In genomic region chr17:64156670-64157069, GRCh38 we compare ENCODE assay signal across 14 cellular contexts. TPM values are rescaled to one million over a fixed set of nuclear protein-coding genes. Genes with fewer than 3 reads are reported as not detected.
DNase-seq lines count a peak whose midpoint lies in the region; ATAC-seq and TF ChIP-seq lines count a peak whose summit lies in the region.
"Had no signal": no experiment of that assay in that cellular context is flagged by ENCODE, and none has a peak within 500 bp of the region (broad histone marks: within the 10 kb centered on the region; RNA-seq: fewer than 3 reads in every experiment).

No MANE protein-coding gene starts in this region.

- H3K4me1 Mint-ChIP-seq in natural killer cell: no peaks in the 10 kb centered on the region
- H3K4me1 Mint-ChIP-seq: B cell had no signal

- no peak for TF ChIP-seq EP300 in esophagus muscularis mucosa (IDR thresholded peaks at IDR 0.05)
- TF ChIP-seq EP300 in stomach (IDR thresholded peaks at IDR 0.05): no peak

- intact Hi-C loops in esophagus muscularis mucosa (cut with DNase I): no loop called here
- intact Hi-C loops in stomach (cut with DNase I; ENCODE audit: low total_unique reads): loop anchor here (10.0 kb wide), 1 partner anchor 108 kb away; the partner anchor contains the start of gene TEX2
- intact Hi-C loops in natural killer cell (cut with micrococcal nuclease): no loop called here

- no peaks in the 10 kb centered on the region for H3K27me3 Mint-ChIP-seq in natural killer cell (ENCODE audit: low read depth in 2 of 2)
- H3K27me3 Mint-ChIP-seq: B cell had no signal

- H3K27me3 ChIP-seq in esophagus muscularis mucosa: no peaks in the 10 kb centered on the region
- no peaks in the 10 kb centered on the region for H3K27me3 ChIP-seq in stomach

- no peak for TF ChIP-seq CTCF in esophagus muscularis mucosa (IDR thresholded peaks at IDR 0.05)
- no peak for TF ChIP-seq CTCF in stomach (IDR thresholded peaks at IDR 0.05)
- TF ChIP-seq CTCF in natural killer cell (IDR thresholded peaks at IDR 0.05): no peak

- H3K9me3 ChIP-seq in esophagus muscularis mucosa (no peaks in the 10 kb centered on the region), mesodermal cell (ENCODE audit: control insufficient read depth, low read length) (no peaks in the 10 kb centered on the region), stomach (no peaks in the 10 kb centered on the region)

- WGBS in esophagus muscularis mucosa: 91% methylated on average over 1 of the region's 2 CpGs
- WGBS in mesodermal cell (ENCODE audit: insufficient coverage in 2 of 2), 2 experiments: 95% methylated on average over 1 to 2 of the region's 2 CpGs
- WGBS in stomach, 5 donors: 75 to 90% (median 78%) methylated on average over 2 of the region's 2 CpGs

- peaks cover 0 to 38% (median 18%) of the 10 kb centered on the region in 4 donors for H3K36me3 ChIP-seq in esophagus muscularis mucosa
- peaks cover 17% of the 10 kb centered on the region for H3K36me3 ChIP-seq in mesodermal cell (ENCODE audit: control insufficient read depth, insufficient read depth, low read length)
- H3K36me3 ChIP-seq in stomach: peaks cover 0 to 43% (median 33%) of the 10 kb centered on the region in 4 donors

- H3K27ac Mint-ChIP-seq in natural killer cell: no peak overlapping the region
- H3K27ac Mint-ChIP-seq: activated T-helper 2 cell treated with anti-CD3 and anti-CD28 coated beads, Interferon-gamma antibody, Interleukin-2, Interleukin-4, amounts not matched to agents 10 μg/mL and 5 μg/mL and 100 μg/mL, durations not matched to agents 14 hours and 24 hours and 36 hours; B cell had no signal

- H3K36me3 Mint-ChIP-seq in natural killer cell: peaks cover 10% of the 10 kb centered on the region

- H3K27ac ChIP-seq in esophagus muscularis mucosa (replicated peaks in 1 of 4) (peak overlapping the region; percentile 50 to 71 (median 66)), mesodermal cell (ENCODE audit: low read depth, low read length, severe bottlenecking) (peak overlapping the region; percentile 49), stomach (peak overlapping the region; percentile 76 to 82 (median 78))

- peak; percentile 12 for DNase-seq in NCI-H524 treated with DMSO at 0.1 percent for 48 hours (lab: John Stamatoyannopoulos, UW)
- no peak for DNase-seq in esophagus muscularis mucosa (ENCODE audit: extremely low spot score)
- no peak for DNase-seq in stomach
- DNase-seq in activated effector memory CD4-positive, alpha-beta T cell treated with Interleukin-2 at 50 U/mL for 16 hours: no peak
- DNase-seq in natural killer cell: no peak
- DNase-seq: activated CD4-positive, alpha-beta T cell treated with anti-CD3 and anti-CD28 coated beads for 48 hours; effector memory CD4-positive, alpha-beta T cell; NCI-H1092; NCI-H526 treated with DMSO at 0.1 percent for 48 hours had no signal

- H3K4me1 ChIP-seq in esophagus muscularis mucosa (peaks cover 24 to 65% (median 31%) of the 10 kb centered on the region in 4 donors), mesodermal cell (ENCODE audit: control insufficient read depth, insufficient read depth, low read length, poor library complexity, severe bottlenecking) (peaks cover 27% of the 10 kb centered on the region), stomach (peaks cover 26 to 58% (median 39%) of the 10 kb centered on the region in 4 donors)

- ATAC-seq in natural killer cell: no peak
- no peak for ATAC-seq in HG02678 (IDR thresholded peaks at IDR 0.05; ENCODE audit: unreplicated experiment)
- ATAC-seq in HG02623 (IDR thresholded peaks at IDR 0.05; ENCODE audit: unreplicated experiment): no peak

- H3K9me3 Mint-ChIP-seq in natural killer cell: no peaks in the 10 kb centered on the region
- H3K9me3 Mint-ChIP-seq: activated T-helper 2 cell treated with anti-CD3 and anti-CD28 coated beads, Interferon-gamma antibody, Interleukin-2, Interleukin-4, amounts not matched to agents 10 μg/mL and 5 μg/mL and 100 μg/mL, durations not matched to agents 14 hours and 24 hours and 36 hours had no signal

- TF ChIP-seq POLR2A in esophagus muscularis mucosa (IDR thresholded peaks at IDR 0.05; ENCODE audit: low read depth): no peak
- TF ChIP-seq POLR2A in stomach (IDR thresholded peaks at IDR 0.05): no peak

- no peak overlapping the region for H3K4me3 ChIP-seq in esophagus muscularis mucosa
- no peak overlapping the region for H3K4me3 ChIP-seq in mesodermal cell (ENCODE audit: extremely low read depth, insufficient read depth, low read length, poor library complexity, severe bottlenecking)
- no peak overlapping the region for H3K4me3 ChIP-seq in stomach

- no peak overlapping the region for H3K4me3 Mint-ChIP-seq in natural killer cell
- H3K4me3 Mint-ChIP-seq: B cell had no signal

RNA-seq across cellular contexts. Expression of gene ERN1, which starts 26.7 kb away (rescaled TPM):
- total RNA-seq in esophagus muscularis mucosa (10 to 100 TPM in 1 of 4 donors, 1 to 10 TPM in 3; 6.2 to 11.2 (median 9.3) TPM), stomach (10 to 100 TPM; 23.7 to 76.4 (median 33.8) TPM), natural killer cell (10 to 100 TPM; 52.9 to 90.5 (median 67.2) TPM)
- 4.1 TPM for polyA plus RNA-seq in mesodermal cell (2013, experiment 1 of 2)
- 4.7 TPM for polyA plus RNA-seq in mesodermal cell (2013, experiment 2 of 2)
- polyA plus RNA-seq in stomach: 1 to 10 TPM; 4.1 to 6.4 (median 6.1) TPM
